2 cellular contexts compared by ENCODE assay signal in the genomic region with DNA sequence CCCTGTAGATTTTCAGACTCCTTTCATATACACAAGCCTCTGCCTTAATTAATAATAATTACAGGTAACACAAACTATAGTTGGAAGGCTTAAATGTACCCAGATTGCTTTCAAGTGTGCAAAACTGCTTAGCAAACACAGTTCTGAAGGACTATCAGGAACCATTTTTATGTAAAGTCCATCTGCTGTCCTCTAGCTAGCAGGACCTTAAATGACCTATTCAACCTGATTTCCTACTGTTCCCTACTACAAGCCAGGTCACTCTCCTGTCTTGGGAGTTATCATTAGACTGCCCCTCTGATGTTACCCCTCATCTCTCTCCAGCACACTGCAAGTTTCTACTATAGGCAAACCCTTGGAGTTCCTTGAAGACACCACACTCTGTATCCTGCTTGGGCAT.
TF ChIP-seq lines count a peak whose summit lies in the region.

No MANE protein-coding gene starts in this region.

TF ChIP-seq in GM23338, 12 proteins besides CTCF, POLR2A, EP300 and RAD21 (continued from another document):
- TF ChIP-seq, protein P1, sequence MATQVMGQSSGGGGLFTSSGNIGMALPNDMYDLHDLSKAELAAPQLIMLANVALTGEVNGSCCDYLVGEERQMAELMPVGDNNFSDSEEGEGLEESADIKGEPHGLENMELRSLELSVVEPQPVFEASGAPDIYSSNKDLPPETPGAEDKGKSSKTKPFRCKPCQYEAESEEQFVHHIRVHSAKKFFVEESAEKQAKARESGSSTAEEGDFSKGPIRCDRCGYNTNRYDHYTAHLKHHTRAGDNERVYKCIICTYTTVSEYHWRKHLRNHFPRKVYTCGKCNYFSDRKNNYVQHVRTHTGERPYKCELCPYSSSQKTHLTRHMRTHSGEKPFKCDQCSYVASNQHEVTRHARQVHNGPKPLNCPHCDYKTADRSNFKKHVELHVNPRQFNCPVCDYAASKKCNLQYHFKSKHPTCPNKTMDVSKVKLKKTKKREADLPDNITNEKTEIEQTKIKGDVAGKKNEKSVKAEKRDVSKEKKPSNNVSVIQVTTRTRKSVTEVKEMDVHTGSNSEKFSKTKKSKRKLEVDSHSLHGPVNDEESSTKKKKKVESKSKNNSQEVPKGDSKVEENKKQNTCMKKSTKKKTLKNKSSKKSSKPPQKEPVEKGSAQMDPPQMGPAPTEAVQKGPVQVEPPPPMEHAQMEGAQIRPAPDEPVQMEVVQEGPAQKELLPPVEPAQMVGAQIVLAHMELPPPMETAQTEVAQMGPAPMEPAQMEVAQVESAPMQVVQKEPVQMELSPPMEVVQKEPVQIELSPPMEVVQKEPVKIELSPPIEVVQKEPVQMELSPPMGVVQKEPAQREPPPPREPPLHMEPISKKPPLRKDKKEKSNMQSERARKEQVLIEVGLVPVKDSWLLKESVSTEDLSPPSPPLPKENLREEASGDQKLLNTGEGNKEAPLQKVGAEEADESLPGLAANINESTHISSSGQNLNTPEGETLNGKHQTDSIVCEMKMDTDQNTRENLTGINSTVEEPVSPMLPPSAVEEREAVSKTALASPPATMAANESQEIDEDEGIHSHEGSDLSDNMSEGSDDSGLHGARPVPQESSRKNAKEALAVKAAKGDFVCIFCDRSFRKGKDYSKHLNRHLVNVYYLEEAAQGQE (IDR thresholded peaks at IDR 0.05; ENCODE audit: unreplicated experiment): no peak
- no peak for TF ChIP-seq ETS1 (IDR thresholded peaks at IDR 0.05)
- TF ChIP-seq, protein P2, sequence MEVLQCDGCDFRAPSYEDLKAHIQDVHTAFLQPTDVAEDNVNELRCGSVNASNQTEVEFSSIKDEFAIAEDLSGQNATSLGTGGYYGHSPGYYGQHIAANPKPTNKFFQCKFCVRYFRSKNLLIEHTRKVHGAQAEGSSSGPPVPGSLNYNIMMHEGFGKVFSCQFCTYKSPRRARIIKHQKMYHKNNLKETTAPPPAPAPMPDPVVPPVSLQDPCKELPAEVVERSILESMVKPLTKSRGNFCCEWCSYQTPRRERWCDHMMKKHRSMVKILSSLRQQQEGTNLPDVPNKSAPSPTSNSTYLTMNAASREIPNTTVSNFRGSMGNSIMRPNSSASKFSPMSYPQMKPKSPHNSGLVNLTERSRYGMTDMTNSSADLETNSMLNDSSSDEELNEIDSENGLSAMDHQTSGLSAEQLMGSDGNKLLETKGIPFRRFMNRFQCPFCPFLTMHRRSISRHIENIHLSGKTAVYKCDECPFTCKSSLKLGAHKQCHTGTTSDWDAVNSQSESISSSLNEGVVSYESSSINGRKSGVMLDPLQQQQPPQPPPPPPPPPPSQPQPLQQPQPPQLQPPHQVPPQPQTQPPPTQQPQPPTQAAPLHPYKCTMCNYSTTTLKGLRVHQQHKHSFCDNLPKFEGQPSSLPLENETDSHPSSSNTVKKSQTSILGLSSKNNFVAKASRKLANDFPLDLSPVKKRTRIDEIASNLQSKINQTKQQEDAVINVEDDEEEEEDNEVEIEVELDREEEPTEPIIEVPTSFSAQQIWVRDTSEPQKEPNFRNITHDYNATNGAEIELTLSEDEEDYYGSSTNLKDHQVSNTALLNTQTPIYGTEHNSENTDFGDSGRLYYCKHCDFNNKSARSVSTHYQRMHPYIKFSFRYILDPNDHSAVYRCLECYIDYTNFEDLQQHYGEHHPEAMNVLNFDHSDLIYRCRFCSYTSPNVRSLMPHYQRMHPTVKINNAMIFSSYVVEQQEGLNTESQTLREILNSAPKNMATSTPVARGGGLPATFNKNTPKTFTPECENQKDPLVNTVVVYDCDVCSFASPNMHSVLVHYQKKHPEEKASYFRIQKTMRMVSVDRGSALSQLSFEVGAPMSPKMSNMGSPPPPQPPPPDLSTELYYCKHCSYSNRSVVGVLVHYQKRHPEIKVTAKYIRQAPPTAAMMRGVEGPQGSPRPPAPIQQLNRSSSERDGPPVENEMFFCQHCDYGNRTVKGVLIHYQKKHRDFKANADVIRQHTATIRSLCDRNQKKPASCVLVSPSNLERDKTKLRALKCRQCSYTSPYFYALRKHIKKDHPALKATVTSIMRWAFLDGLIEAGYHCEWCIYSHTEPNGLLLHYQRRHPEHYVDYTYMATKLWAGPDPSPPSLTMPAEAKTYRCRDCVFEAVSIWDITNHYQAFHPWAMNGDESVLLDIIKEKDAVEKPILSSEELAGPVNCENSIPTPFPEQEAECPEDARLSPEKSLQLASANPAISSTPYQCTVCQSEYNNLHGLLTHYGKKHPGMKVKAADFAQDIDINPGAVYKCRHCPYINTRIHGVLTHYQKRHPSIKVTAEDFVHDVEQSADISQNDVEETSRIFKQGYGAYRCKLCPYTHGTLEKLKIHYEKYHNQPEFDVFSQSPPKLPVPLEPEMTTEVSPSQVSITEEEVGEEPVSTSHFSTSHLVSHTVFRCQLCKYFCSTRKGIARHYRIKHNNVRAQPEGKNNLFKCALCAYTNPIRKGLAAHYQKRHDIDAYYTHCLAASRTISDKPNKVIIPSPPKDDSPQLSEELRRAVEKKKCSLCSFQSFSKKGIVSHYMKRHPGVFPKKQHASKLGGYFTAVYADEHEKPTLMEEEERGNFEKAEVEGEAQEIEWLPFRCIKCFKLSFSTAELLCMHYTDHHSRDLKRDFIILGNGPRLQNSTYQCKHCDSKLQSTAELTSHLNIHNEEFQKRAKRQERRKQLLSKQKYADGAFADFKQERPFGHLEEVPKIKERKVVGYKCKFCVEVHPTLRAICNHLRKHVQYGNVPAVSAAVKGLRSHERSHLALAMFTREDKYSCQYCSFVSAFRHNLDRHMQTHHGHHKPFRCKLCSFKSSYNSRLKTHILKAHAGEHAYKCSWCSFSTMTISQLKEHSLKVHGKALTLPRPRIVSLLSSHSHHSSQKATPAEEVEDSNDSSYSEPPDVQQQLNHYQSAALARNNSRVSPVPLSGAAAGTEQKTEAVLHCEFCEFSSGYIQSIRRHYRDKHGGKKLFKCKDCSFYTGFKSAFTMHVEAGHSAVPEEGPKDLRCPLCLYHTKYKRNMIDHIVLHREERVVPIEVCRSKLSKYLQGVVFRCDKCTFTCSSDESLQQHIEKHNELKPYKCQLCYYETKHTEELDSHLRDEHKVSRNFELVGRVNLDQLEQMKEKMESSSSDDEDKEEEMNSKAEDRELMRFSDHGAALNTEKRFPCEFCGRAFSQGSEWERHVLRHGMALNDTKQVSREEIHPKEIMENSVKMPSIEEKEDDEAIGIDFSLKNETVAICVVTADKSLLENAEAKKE (CRISPR knock-in tag; IDR thresholded peaks at IDR 0.05): no peak
- TF ChIP-seq EZH2phosphoT487 (IDR thresholded peaks at IDR 0.05; ENCODE audit: unreplicated experiment): no peak
- no peak for TF ChIP-seq POLR2AphosphoS5 (IDR thresholded peaks at IDR 0.05; ENCODE audit: low read depth)
- no peak for TF ChIP-seq JUNB (IDR thresholded peaks at IDR 0.05; ENCODE audit: unreplicated experiment)
- TF ChIP-seq STAT1 (IDR thresholded peaks at IDR 0.05; ENCODE audit: unreplicated experiment): no peak
- TF ChIP-seq CREB1 (CRISPR knock-in tag; IDR thresholded peaks at IDR 0.05; ENCODE audit: low read depth): no peak
- TF ChIP-seq NANOG (IDR thresholded peaks at IDR 0.05; ENCODE audit: borderline replicate concordance): no peak
- TF ChIP-seq EZH2 (IDR thresholded peaks at IDR 0.05; ENCODE audit: low read depth, unreplicated experiment): no peak

TF ChIP-seq in WTC11, 78 proteins besides CTCF, POLR2A, EP300 and RAD21 (continued from another document):
- TF ChIP-seq, protein P3, sequence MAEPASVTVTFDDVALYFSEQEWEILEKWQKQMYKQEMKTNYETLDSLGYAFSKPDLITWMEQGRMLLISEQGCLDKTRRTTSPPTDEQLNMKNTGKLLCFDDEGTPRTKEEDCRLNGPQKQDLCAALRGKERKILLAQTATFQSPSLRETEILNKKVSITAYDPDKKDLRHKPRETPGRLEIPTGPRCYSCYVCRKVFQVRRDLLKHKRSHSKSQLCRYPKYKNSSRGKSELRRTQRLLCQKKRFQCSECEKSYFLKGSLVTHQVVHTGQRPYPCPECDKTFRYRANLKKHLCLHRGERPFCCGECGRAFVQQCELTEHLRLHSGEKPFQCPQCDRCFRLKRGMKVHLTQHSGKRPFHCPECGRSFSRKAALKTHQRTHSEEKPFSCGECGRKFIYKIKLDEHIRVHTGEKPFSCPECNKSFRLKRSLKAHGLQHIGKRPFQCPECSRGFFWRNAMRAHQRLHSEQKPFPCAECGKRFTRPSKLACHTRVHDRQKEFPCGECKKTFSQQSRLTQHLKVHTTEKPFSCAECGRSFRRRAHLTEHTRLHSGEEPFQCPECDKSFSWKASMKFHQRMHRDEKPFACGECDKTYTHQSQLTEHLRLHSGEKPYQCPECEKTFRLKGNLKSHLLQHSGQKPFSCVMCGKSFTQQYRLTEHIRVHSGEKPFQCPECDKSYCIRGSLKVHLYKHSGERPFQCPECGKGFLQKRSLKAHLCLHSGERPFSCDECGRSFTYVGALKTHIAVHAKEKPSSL (CRISPR knock-in tag; conservative IDR thresholded peaks at IDR 0.05): no peak
- TF ChIP-seq MYBL2 (CRISPR knock-in tag; IDR thresholded peaks at IDR 0.05) (no peak), NR2C2 (CRISPR knock-in tag; IDR thresholded peaks at IDR 0.05) (no peak)
- TF ChIP-seq, protein P4, sequence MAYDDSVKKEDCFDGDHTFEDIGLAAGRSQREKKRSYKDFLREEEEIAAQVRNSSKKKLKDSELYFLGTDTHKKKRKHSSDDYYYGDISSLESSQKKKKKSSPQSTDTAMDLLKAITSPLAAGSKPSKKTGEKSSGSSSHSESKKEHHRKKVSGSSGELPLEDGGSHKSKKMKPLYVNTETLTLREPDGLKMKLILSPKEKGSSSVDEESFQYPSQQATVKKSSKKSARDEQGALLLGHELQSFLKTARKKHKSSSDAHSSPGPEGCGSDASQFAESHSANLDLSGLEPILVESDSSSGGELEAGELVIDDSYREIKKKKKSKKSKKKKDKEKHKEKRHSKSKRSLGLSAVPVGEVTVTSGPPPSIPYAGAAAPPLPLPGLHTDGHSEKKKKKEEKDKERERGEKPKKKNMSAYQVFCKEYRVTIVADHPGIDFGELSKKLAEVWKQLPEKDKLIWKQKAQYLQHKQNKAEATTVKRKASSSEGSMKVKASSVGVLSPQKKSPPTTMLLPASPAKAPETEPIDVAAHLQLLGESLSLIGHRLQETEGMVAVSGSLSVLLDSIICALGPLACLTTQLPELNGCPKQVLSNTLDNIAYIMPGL (CRISPR knock-in tag; IDR thresholded peaks at IDR 0.05): no peak
